ENCODE assay signal across 15 cellular contexts in genomic region chr21:39364949-39365348, GRCh38. TPM values are rescaled to one million over a fixed set of nuclear protein-coding genes. Genes with fewer than 3 reads are reported as not detected.
DNase-seq lines count a peak whose midpoint lies in the region; ATAC-seq and TF ChIP-seq lines count a peak whose summit lies in the region.
"Had no signal": no experiment of that assay in that cellular context is flagged by ENCODE, and none has a peak within 500 bp of the region (broad histone marks: within the 10 kb centered on the region; RNA-seq: fewer than 3 reads in every experiment).

No MANE protein-coding gene starts in this region.

- intact Hi-C loops in sigmoid colon (cut with DNase I) (no loop called here), ascending aorta (cut with DNase I) (no loop called here)

- TF ChIP-seq POLR2A in sigmoid colon (IDR thresholded peaks at IDR 0.05) = no peak

- H3K27me3 ChIP-seq in sigmoid colon = no peaks in the 10 kb centered on the region
- no peaks in the 10 kb centered on the region for H3K27me3 ChIP-seq in ascending aorta
- H3K27me3 ChIP-seq: BE2C had no signal

- H3K36me3 ChIP-seq in sigmoid colon (no peaks in the 10 kb centered on the region), ascending aorta (no peaks in the 10 kb centered on the region)
- H3K36me3 ChIP-seq: BE2C had no signal

- in situ Hi-C loops in GM13976 (cut with MboI; ENCODE audit: low sequenced_read_pairs, unreplicated experiment) = no loop called here

- no peaks in the 10 kb centered on the region for H3K4me1 ChIP-seq in sigmoid colon
- H3K4me1 ChIP-seq in ascending aorta = peaks cover 0 to 5% of the 10 kb centered on the region in 2 donors
- H3K4me1 ChIP-seq: Caco-2 had no signal

- H3K4me3 ChIP-seq in LNCaP clone FGC (ENCODE audit: low read depth, low read length) (no peak overlapping the region), sigmoid colon (no peak overlapping the region), ascending aorta (no peak overlapping the region)
- H3K4me3 ChIP-seq: K562 had no signal

- TF ChIP-seq CTCF in LNCaP clone FGC (IDR thresholded peaks at IDR 0.05; ENCODE audit: control insufficient read depth, extremely low read depth, insufficient read depth) (no peak), VCaP (conservative IDR thresholded peaks at IDR 0.05) (no peak), sigmoid colon (IDR thresholded peaks at IDR 0.05) (no peak), ascending aorta (IDR thresholded peaks at IDR 0.05) (no peak), GM13976 (IDR thresholded peaks at IDR 0.05; ENCODE audit: borderline replicate concordance, control extremely low read depth, extremely low read depth, insufficient read depth, missing control alignments) (no peak)

- peak; percentile 91 for DNase-seq in LNCaP clone FGC (ENCODE audit: low read depth)
- peak; percentile 62 for DNase-seq in fibroblast of gingiva (ENCODE audit: low read depth)
- no peak for DNase-seq in sigmoid colon
- no peak for DNase-seq in ascending aorta (ENCODE audit: low spot score in 2 of 2)
- DNase-seq in GM13976 (ENCODE audit: low spot score) = no peak
- DNase-seq: ACHN; BE2C; C1 segment of cervical spinal cord; Caco-2; CD4-positive, alpha-beta T cell; GDM1; HCEC 1CT had no signal

- no peak for ATAC-seq in GM21737 (IDR thresholded peaks at IDR 0.05; ENCODE audit: unreplicated experiment)
- ATAC-seq: K562 had no signal

- WGBS in sigmoid colon, 2 donors = 47 to 82% methylated on average over 4 of the region's 4 CpGs

- TF ChIP-seq EP300 in sigmoid colon (IDR thresholded peaks at IDR 0.05) = no peak

- peak overlapping the region; percentile 25 for H3K27ac ChIP-seq in VCaP
- peak overlapping the region in 1 of 4 donors; percentile 76 for H3K27ac ChIP-seq in sigmoid colon
- H3K27ac ChIP-seq in ascending aorta = no peak overlapping the region

- H3K9me3 ChIP-seq in sigmoid colon (no peaks in the 10 kb centered on the region), ascending aorta (no peaks in the 10 kb centered on the region)
- H3K9me3 ChIP-seq: BE2C, Caco-2 had no signal

RNA-seq across cellular contexts. Expression of gene HMGN1, which starts 16.1 kb away (rescaled TPM):
- total RNA-seq in sigmoid colon (10 to 100 TPM; 48.2 to 73.3 (median 66.4) TPM), ascending aorta (22.7 TPM)
- 100 to 1,000 TPM; 166 to 191 (median 174) TPM for polyA plus RNA-seq in sigmoid colon

RNA-seq across cellular contexts. Expression of gene BRWD1, which starts 51.5 kb away (rescaled TPM):
- 10 to 100 TPM; 53.5 to 92.5 (median 70.4) TPM for total RNA-seq in sigmoid colon
- 10 to 100 TPM in 2 of 3 donors, 1 to 10 TPM in 1; 8.3 to 12.0 (median 11.2) TPM for polyA plus RNA-seq in sigmoid colon
- 15.4 TPM for total RNA-seq in ascending aorta

Comparison
In these comparisons a context has a peak if more than half of its experiments do, and no peak if none do; other contexts are left out.
1. DNase-seq: peak in LNCaP clone FGC (single experiment) and fibroblast of gingiva (single experiment); none in sigmoid colon (single experiment), ascending aorta (0 of 2) and GM13976 (single experiment).